Comparison of ENCODE assay signal across 30 cellular contexts in genomic region chr14:71538288-71538687, GRCh38.
DNase-seq lines count a peak whose midpoint lies in the region; ATAC-seq and TF ChIP-seq lines count a peak whose summit lies in the region.
"Had no signal": no experiment of that assay in that cellular context is flagged by ENCODE, and none has a peak within 500 bp of the region (broad histone marks: within the 10 kb centered on the region; RNA-seq: fewer than 3 reads in every experiment).

No MANE protein-coding gene starts in this region.

- POLR2A ChIA-PET in SK-N-SH (lab: Yijun Ruan, JAX) (no interaction called here), HEK293T (lab: Yijun Ruan, JAX) (no interaction called here)

- H3K4me1 Mint-ChIP-seq in endothelial cell (ENCODE audit: unreplicated experiment), result peaks cover 40% of the 10 kb centered on the region
- H3K4me1 Mint-ChIP-seq in stimulated activated memory B cell treated with anti-CD40 and anti-IgM and Interleukin-4, amounts not matched to agents 10 μg/mL and 1 μg/mL and 100 μg/mL, for 72 hours, result peaks cover 44% of the 10 kb centered on the region

- ATAC-seq in SK-N-SH treated with all-trans-retinoic acid at 6 μM for 48 hours, result no peak
- ATAC-seq in stimulated activated memory B cell treated with anti-CD40 and anti-IgM and Interleukin-4, amounts not matched to agents 10 μg/mL and 1 μg/mL and 100 μg/mL, for 72 hours, result no peak
- ATAC-seq in GM21825 (IDR thresholded peaks at IDR 0.05; ENCODE audit: unreplicated experiment), result no peak
- ATAC-seq in GM19397 (IDR thresholded peaks at IDR 0.05; ENCODE audit: unreplicated experiment), result no peak
- ATAC-seq: body of pancreas; effector memory CD8-positive, alpha-beta T cell; gastroesophageal sphincter; GM12878; lower lobe of right lung had no signal

- no peak overlapping the region for H2AFZ ChIP-seq in SK-N-SH (ENCODE audit: low read depth)
- H2AFZ ChIP-seq: PC-9 had no signal

- no peak overlapping the region for H3K9ac ChIP-seq in SK-N-SH

- H3K36me3 ChIP-seq in SK-N-SH (replicated peaks in 1 of 2; ENCODE audit: control insufficient read depth in 1 of 2, insufficient read depth in 2 of 2, low read length in 1 of 2) (no peaks in the 10 kb centered on the region), WERI-Rb-1 (no peaks in the 10 kb centered on the region)
- H3K36me3 ChIP-seq: esophagus muscularis mucosa, gastroesophageal sphincter, lower lobe of right lung, MG63, sigmoid colon had no signal

- peak overlapping the region; percentile 63 for H3K27ac Mint-ChIP-seq in endothelial cell (ENCODE audit: unreplicated experiment)
- H3K27ac Mint-ChIP-seq in stimulated activated memory B cell treated with anti-CD40 and anti-IgM and Interleukin-4, amounts not matched to agents 10 μg/mL and 1 μg/mL and 100 μg/mL, for 72 hours, result peak overlapping the region; percentile 49
- H3K27ac Mint-ChIP-seq: activated naive CD8-positive, alpha-beta T cell treated with anti-CD3 and anti-CD28 coated beads, Interleukin-2, amount 10 ng/mL, durations not matched to agents 7 days and 5 days; activated T-helper 2 cell treated with anti-CD3 and anti-CD28 coated beads, Interferon-gamma antibody, Interleukin-2, Interleukin-4, amounts not matched to agents 10 μg/mL and 5 μg/mL and 100 μg/mL, durations not matched to agents 14 hours and 24 hours and 36 hours had no signal

- no peaks in the 10 kb centered on the region for H4K20me1 ChIP-seq in SK-N-SH (ENCODE audit: insufficient read depth)

- H3K9me3 Mint-ChIP-seq in endothelial cell (ENCODE audit: unreplicated experiment), result peaks cover 5% of the 10 kb centered on the region
- H3K9me3 Mint-ChIP-seq in stimulated activated memory B cell treated with anti-CD40 and anti-IgM and Interleukin-4, amounts not matched to agents 10 μg/mL and 1 μg/mL and 100 μg/mL, for 72 hours, result peaks cover 8% of the 10 kb centered on the region
- H3K9me3 Mint-ChIP-seq: activated naive CD8-positive, alpha-beta T cell treated with anti-CD3 and anti-CD28 coated beads, Interleukin-2, amount 10 ng/mL, durations not matched to agents 7 days and 5 days; activated T-helper 2 cell treated with anti-CD3 and anti-CD28 coated beads, Interferon-gamma antibody, Interleukin-2, Interleukin-4, amounts not matched to agents 10 μg/mL and 5 μg/mL and 100 μg/mL, durations not matched to agents 14 hours and 24 hours and 36 hours; effector memory CD8-positive, alpha-beta T cell; neural crest cell had no signal

- H3K9me2 ChIP-seq in SK-N-SH, result no peaks in the 10 kb centered on the region

- TF ChIP-seq CTCF in SK-N-SH (IDR thresholded peaks at IDR 0.05) (0 out of 2 replicates have a peak, but pooled peaks have one; percentile 10), WERI-Rb-1 (IDR thresholded peaks at IDR 0.05; ENCODE audit: low read depth, low read length) (0 out of 2 replicates have a peak, but pooled peaks have one; percentile 5), endothelial cell (IDR thresholded peaks at IDR 0.05; ENCODE audit: unreplicated experiment) (no peak)

- H3K27me3 ChIP-seq in SK-N-SH (ENCODE audit: insufficient read depth) (no peaks in the 10 kb centered on the region), WERI-Rb-1 (ENCODE audit: insufficient read depth, low read depth, severe bottlenecking) (no peaks in the 10 kb centered on the region)
- H3K27me3 ChIP-seq: body of pancreas, esophagus muscularis mucosa, gastroesophageal sphincter, MG63, sigmoid colon had no signal

- peak overlapping the region in 1 of 2 experiments; percentile 82; a peak in 1 of 4 replicates for H3K27ac ChIP-seq in SK-N-SH (ENCODE audit: low read depth in 2 of 2, low read length in 1 of 2)
- H3K27ac ChIP-seq in WERI-Rb-1, result peak overlapping the region; percentile 41
- H3K27ac ChIP-seq: body of pancreas, gastroesophageal sphincter, lower lobe of right lung, PC-9 had no signal

- H3K9me3 ChIP-seq in SK-N-SH (no peaks in the 10 kb centered on the region), WERI-Rb-1 (ENCODE audit: severe bottlenecking) (no peaks in the 10 kb centered on the region)
- H3K9me3 ChIP-seq: body of pancreas, esophagus muscularis mucosa, gastroesophageal sphincter, lower lobe of right lung, MG63, sigmoid colon had no signal

- H3K36me3 Mint-ChIP-seq in endothelial cell (ENCODE audit: low read depth, unreplicated experiment), result peaks cover 6% of the 10 kb centered on the region
- peaks cover 21% of the 10 kb centered on the region for H3K36me3 Mint-ChIP-seq in stimulated activated memory B cell treated with anti-CD40 and anti-IgM and Interleukin-4, amounts not matched to agents 10 μg/mL and 1 μg/mL and 100 μg/mL, for 72 hours

- no peak for TF ChIP-seq RAD21 in SK-N-SH (IDR thresholded peaks at IDR 0.05; ENCODE audit: low read length)

- 95% methylated on average over 4 of the region's 4 CpGs for WGBS in SK-N-SH (ENCODE audit: low lambda C conversion rate)

- peaks cover 26 to 43% of the 10 kb centered on the region in 2 experiments for H3K4me1 ChIP-seq in SK-N-SH (ENCODE audit: control insufficient read depth in 1 of 2, insufficient read depth in 2 of 2, low read depth in 1 of 2, low read length in 1 of 2)

- H3K79me2 ChIP-seq in SK-N-SH (ENCODE audit: insufficient read depth), result peaks cover 35% of the 10 kb centered on the region

- no peak overlapping the region for H3K4me3 ChIP-seq in SK-N-SH (ENCODE audit: low read depth in 2 of 2, low read length in 1 of 2)
- no peak overlapping the region for H3K4me3 ChIP-seq in WERI-Rb-1 (ENCODE audit: low read depth, low read length)
- H3K4me3 ChIP-seq: body of pancreas, esophagus muscularis mucosa, gastroesophageal sphincter, GM12878, lower lobe of right lung, MG63, PC-9, sigmoid colon had no signal

- no peak overlapping the region for H3K4me3 Mint-ChIP-seq in endothelial cell (ENCODE audit: unreplicated experiment)
- no peak overlapping the region for H3K4me3 Mint-ChIP-seq in stimulated activated memory B cell treated with anti-CD40 and anti-IgM and Interleukin-4, amounts not matched to agents 10 μg/mL and 1 μg/mL and 100 μg/mL, for 72 hours
- H3K4me3 Mint-ChIP-seq: activated naive CD8-positive, alpha-beta T cell treated with anti-CD3 and anti-CD28 coated beads, Interleukin-2, amount 10 ng/mL, durations not matched to agents 7 days and 5 days; effector memory CD8-positive, alpha-beta T cell; neural crest cell had no signal

- peaks cover 16% of the 10 kb centered on the region for H3F3A ChIP-seq in SK-N-SH (replicated peaks; ENCODE audit: insufficient read depth)

- H3K27me3 Mint-ChIP-seq in endothelial cell (ENCODE audit: unreplicated experiment), result peaks cover 2% of the 10 kb centered on the region
- H3K27me3 Mint-ChIP-seq in stimulated activated memory B cell treated with anti-CD40 and anti-IgM and Interleukin-4, amounts not matched to agents 10 μg/mL and 1 μg/mL and 100 μg/mL, for 72 hours, result no peaks in the 10 kb centered on the region
- H3K27me3 Mint-ChIP-seq: activated naive CD8-positive, alpha-beta T cell treated with anti-CD3 and anti-CD28 coated beads, Interleukin-2, amount 10 ng/mL, durations not matched to agents 7 days and 5 days; effector memory CD8-positive, alpha-beta T cell had no signal

- TF ChIP-seq EP300 in SK-N-SH (IDR thresholded peaks at IDR 0.05; ENCODE audit: borderline replicate concordance in 1 of 2, low read depth in 1 of 2, low read length in 1 of 2), result no peak

- no peak for DNase-seq in SK-N-SH
- peak; percentile 20 for DNase-seq in WERI-Rb-1
- DNase-seq in endothelial cell (ENCODE audit: low spot score), result no peak
- no peak for DNase-seq in HEK293T (ENCODE audit: extremely low spot score)
- DNase-seq: activated CD4-positive, alpha-beta T cell treated with anti-CD3 and anti-CD28 coated beads, Interleukin-2, amount 50 U/mL, for 4 hours; activated naive CD8-positive, alpha-beta T cell treated with anti-CD3 and anti-CD28 coated beads, Interleukin-2, amount 10 ng/mL, durations not matched to agents 7 days and 5 days; body of pancreas; COR-L47; effector memory CD8-positive, alpha-beta T cell; HCEC 1CT; islet precursor cell; KBM-7; lower lobe of right lung; MG63; NCI-H2029 treated with DMSO at 0.1 percent for 48 hours; NK-92 treated with Interleukin-12 subunit alpha and Interleukin-12 subunit beta, amount 100 ng/mL, for 24 hours; PC-9; posterior cingulate gyrus; Right ventricle myocardium superior; sigmoid colon; T-helper 9 cell had no signal

- CTCF ChIA-PET in SK-N-SH (lab: Yijun Ruan, JAX) (interaction anchor here (0.8 to 2.0 kb wide), 3 partner anchors 64 to 215 kb away, joined by 3 to 9 read pairs (median 4); no protein-coding TSS in a partner anchor), HEK293T (lab: Yijun Ruan, JAX) (interaction anchor here (0.6 kb wide), 1 partner anchor 99 kb away, joined by 3 read pairs; no protein-coding TSS in a partner anchor)

- no peak overlapping the region for H3K4me2 ChIP-seq in SK-N-SH
- H3K4me2 ChIP-seq: PC-9 had no signal

TF ChIP-seq in SK-N-SH, 30 proteins besides CTCF, POLR2A, EP300 and RAD21 (continues in another document):
- TF ChIP-seq RXRA (IDR thresholded peaks at IDR 0.05; ENCODE audit: borderline replicate concordance, low read depth), result no peak
- TF ChIP-seq TEAD4 (IDR thresholded peaks at IDR 0.05; ENCODE audit: borderline replicate concordance, insufficient read depth), result no peak
- no peak for TF ChIP-seq FOSL2 (IDR thresholded peaks at IDR 0.05; ENCODE audit: borderline replicate concordance, low read depth)

TF ChIP-seq in SK-N-SH treated with all-trans-retinoic acid at 6 μM for 48 hours, 23 proteins besides CTCF, POLR2A, EP300 and RAD21:
- TF ChIP-seq ZNF565 (CRISPR knock-in tag; conservative IDR thresholded peaks at IDR 0.05; ENCODE audit: low read depth), result no peak

TF ChIP-seq in HEK293T, 16 proteins besides CTCF, POLR2A, EP300 and RAD21:
- TF ChIP-seq, protein P1, sequence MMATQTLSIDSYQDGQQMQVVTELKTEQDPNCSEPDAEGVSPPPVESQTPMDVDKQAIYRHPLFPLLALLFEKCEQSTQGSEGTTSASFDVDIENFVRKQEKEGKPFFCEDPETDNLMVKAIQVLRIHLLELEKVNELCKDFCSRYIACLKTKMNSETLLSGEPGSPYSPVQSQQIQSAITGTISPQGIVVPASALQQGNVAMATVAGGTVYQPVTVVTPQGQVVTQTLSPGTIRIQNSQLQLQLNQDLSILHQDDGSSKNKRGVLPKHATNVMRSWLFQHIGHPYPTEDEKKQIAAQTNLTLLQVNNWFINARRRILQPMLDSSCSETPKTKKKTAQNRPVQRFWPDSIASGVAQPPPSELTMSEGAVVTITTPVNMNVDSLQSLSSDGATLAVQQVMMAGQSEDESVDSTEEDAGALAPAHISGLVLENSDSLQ (IDR thresholded peaks at IDR 0.05), result no peak
- no peak for TF ChIP-seq SUZ12 (IDR thresholded peaks at IDR 0.05)
- TF ChIP-seq BHLHE40 (IDR thresholded peaks at IDR 0.05; ENCODE audit: borderline replicate concordance), result no peak
- no peak for TF ChIP-seq FOXA1 (IDR thresholded peaks at IDR 0.05)
- no peak for TF ChIP-seq ELF4 (IDR thresholded peaks at IDR 0.05)
- no peak for TF ChIP-seq NFRKB (IDR thresholded peaks at IDR 0.05)
- no peak for TF ChIP-seq ARNT (IDR thresholded peaks at IDR 0.05)
- no peak for TF ChIP-seq ZNF384 (IDR thresholded peaks at IDR 0.05)
- TF ChIP-seq LEF1 (IDR thresholded peaks at IDR 0.05; ENCODE audit: borderline replicate concordance), result no peak
- no peak for TF ChIP-seq FOXM1 (IDR thresholded peaks at IDR 0.05; ENCODE audit: borderline replicate concordance)
- no peak for TF ChIP-seq TARDBP (IDR thresholded peaks at IDR 0.05)
- no peak for TF ChIP-seq HDGF (IDR thresholded peaks at IDR 0.05; ENCODE audit: borderline replicate concordance)
TF ChIP-seq in HEK293T: peak in this region for 0.
